Comparison of ENCODE assay signal across 8 cellular contexts in the genomic region with DNA sequence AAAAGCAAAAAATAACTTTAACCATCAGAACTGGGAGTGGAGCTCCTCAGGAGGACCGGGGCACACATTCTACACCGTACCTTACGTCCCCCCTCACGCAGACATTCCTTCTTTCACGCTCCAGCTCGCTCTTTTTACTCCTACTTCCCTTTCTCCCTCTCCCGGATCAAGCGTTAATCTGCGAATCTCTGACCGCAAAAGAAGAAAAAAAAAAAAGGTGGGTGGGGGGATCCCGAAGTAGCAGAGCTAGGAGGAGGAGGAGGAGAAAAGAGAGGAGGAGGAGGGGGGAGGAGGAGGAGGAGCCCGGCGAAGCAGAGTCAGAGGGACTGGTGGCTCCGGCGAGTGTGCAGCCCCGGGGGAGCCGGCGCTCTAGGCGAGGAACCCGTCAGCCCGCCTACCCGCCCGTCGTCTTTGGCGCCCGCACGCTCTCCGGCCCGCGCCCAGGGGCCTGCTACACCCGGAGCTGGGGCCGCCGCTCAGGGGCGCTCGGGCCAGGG. TPM values are rescaled to one million over a fixed set of nuclear protein-coding genes. Genes with fewer than 3 reads are reported as not detected.
DNase-seq lines count a peak whose midpoint lies in the region; ATAC-seq and TF ChIP-seq lines count a peak whose summit lies in the region.

A gene (plus strand): TSS at position 320 of the 497 bp plus-strand sequence.

- peak; percentile 60 for DNase-seq in NCI-H748 (lab: John Stamatoyannopoulos, UW; ENCODE audit: unreplicated experiment)
- DNase-seq in NCI-H748 treated with DMSO at 0.1 percent for 48 hours (lab: John Stamatoyannopoulos, UW), result no peak
- peak; percentile 54 for DNase-seq in activated CD8-positive, alpha-beta memory T cell treated with anti-CD3 and anti-CD28 coated beads, Interleukin-2, amount 50 U/mL, for 48 hours
- DNase-seq in heart left ventricle, result peak; percentile 16 to 62 (median 36)
- no peak for DNase-seq in adrenal gland
- DNase-seq in occipital lobe (lab: John Stamatoyannopoulos, UW), result no peak

- H3K9me3 ChIP-seq in heart left ventricle, result no peaks in the 10 kb centered on the region
- no peaks in the 10 kb centered on the region for H3K9me3 ChIP-seq in adrenal gland (replicated peaks in 1 of 3)

- WGBS in heart left ventricle, 4 donors, result 0 to 42% (median 19%) methylated on average over 31 to 35 of the region's 35 CpGs
- 1 to 34% (median 15%) methylated on average over 20 to 35 of the region's 35 CpGs for WGBS in adrenal gland, 4 donors

- TF ChIP-seq CTCF in heart left ventricle (IDR thresholded peaks at IDR 0.05) (no peak), adrenal gland (IDR thresholded peaks at IDR 0.05) (no peak)

- H3K27me3 ChIP-seq in heart left ventricle (peaks cover 0 to 93% (median 4%) of the 10 kb centered on the region in 9 donors), rectal smooth muscle tissue (ENCODE audit: control insufficient read depth, insufficient read depth, low read length) (peaks cover 7% of the 10 kb centered on the region), adrenal gland (peaks cover 55% of the 10 kb centered on the region)

- ATAC-seq in heart left ventricle (peak in 3 of 4 donors; percentile 51 to 67 (median 58)), GM18870 (IDR thresholded peaks at IDR 0.05; ENCODE audit: unreplicated experiment) (no peak)

- H3K4me1 ChIP-seq in heart left ventricle (peaks cover 0 to 10% (median 0%) of the 10 kb centered on the region in 12 donors), rectal smooth muscle tissue (ENCODE audit: control insufficient read depth, insufficient read depth, low read length) (no peaks in the 10 kb centered on the region), adrenal gland (replicated peaks in 1 of 2) (no peaks in the 10 kb centered on the region)

- no peak within 1 kb of the TSS for H3K9ac ChIP-seq in rectal smooth muscle tissue (ENCODE audit: low read length)

- H3K36me3 ChIP-seq in heart left ventricle, result no peaks in the 10 kb centered on the region
- no peaks in the 10 kb centered on the region for H3K36me3 ChIP-seq in rectal smooth muscle tissue (ENCODE audit: control insufficient read depth, insufficient read depth, low read length)
- H3K36me3 ChIP-seq in adrenal gland (replicated peaks in 1 of 2), result no peaks in the 10 kb centered on the region

- no peak for TF ChIP-seq POLR2A in heart left ventricle (IDR thresholded peaks at IDR 0.05)
- no peak for TF ChIP-seq POLR2A in adrenal gland (IDR thresholded peaks at IDR 0.05)

- peak within 1 kb of the TSS in 9 of 12 donors; percentile 2 to 76 (median 59) for H3K27ac ChIP-seq in heart left ventricle
- peak within 1 kb of the TSS; percentile 60 for H3K27ac ChIP-seq in rectal smooth muscle tissue (ENCODE audit: low read depth, low read length)
- H3K27ac ChIP-seq in adrenal gland, result peak within 1 kb of the TSS in 1 of 5 donors; percentile 10

- intact Hi-C loops in heart left ventricle (cut with DNase I) (loop anchor here in 2 of 10 donors (5.0 to 10.0 kb wide), 2 partner anchors 214 to 217 kb away; no protein-coding TSS in a partner anchor), adrenal gland (cut with DNase I) (no loop called here)

- H3K4me3 ChIP-seq in heart left ventricle (peak within 1 kb of the TSS; percentile 12 to 62 (median 48)), rectal smooth muscle tissue (ENCODE audit: low read length) (peak within 1 kb of the TSS; percentile 52), adrenal gland (peak within 1 kb of the TSS in 1 of 4 donors; percentile 42)

RNA-seq across cellular contexts. Expression of the gene that starts here (rescaled TPM):
- total RNA-seq in heart left ventricle (10 to 100 TPM in 2 of 9 donors, 1 to 10 TPM in 7; 3.1 to 14.0 (median 5.8) TPM), adrenal gland (10 to 100 TPM in 1 of 8 donors, 1 to 10 TPM in 7; 3.6 to 10.7 (median 4.8) TPM), occipital lobe (0.78 TPM)
- polyA plus RNA-seq in heart left ventricle (1 to 10 TPM; 1.8 to 2.4 TPM), adrenal gland (1 to 10 TPM; 1.3 to 7.6 (median 3.1) TPM)

Comparison
In these comparisons a context has a peak if more than half of its experiments do, and no peak if none do; other contexts are left out.
1. DNase-seq: peak in NCI-H748 (single experiment), activated CD8-positive, alpha-beta memory T cell treated with anti-CD3 and anti-CD28 coated beads, Interleukin-2, amount 50 U/mL, for 48 hours (single experiment) and heart left ventricle (5 of 5); none in NCI-H748 treated with DMSO at 0.1 percent for 48 hours (single experiment), adrenal gland (0 of 7) and occipital lobe (single experiment).